9 cellular contexts compared by ENCODE assay signal in genomic region chr16:74936902-74937560, GRCh38. TPM values are rescaled to one million over a fixed set of nuclear protein-coding genes. Genes with fewer than 3 reads are reported as not detected.
A peak's percentile ranks its signal among the peaks of the same experiment; 100 is the strongest.
DNase-seq lines count a peak whose midpoint lies in the region; ATAC-seq, FAIRE-seq and TF ChIP-seq lines count a peak whose summit lies in the region.
"Had no signal": no experiment of that assay in that cellular context is flagged by ENCODE, and none has a peak within 500 bp of the region (broad histone marks: within the 10 kb centered on the region; RNA-seq: fewer than 3 reads in every experiment).

No MANE protein-coding gene starts in this region.

- no peaks in the 10 kb centered on the region for H3K9me2 ChIP-seq in Karpas-422 (replicated peaks; ENCODE audit: insufficient read depth, low read length)

- no peaks in the 10 kb centered on the region for H3K27me3 ChIP-seq in Karpas-422 (ENCODE audit: low read length)

- FAIRE-seq in GM12892 (lab: Jason Lieb, UNC), result peak; percentile 24

- peaks cover 20% of the 10 kb centered on the region for H3K36me3 ChIP-seq in Karpas-422 (ENCODE audit: insufficient read depth, low read length)

- no peak for TF ChIP-seq CTCF in fibroblast of mammary gland (conservative IDR thresholded peaks at IDR 0.05; ENCODE audit: control insufficient read depth, insufficient read depth, low read depth, low read length)

- no peak overlapping the region for H3K9ac ChIP-seq in Karpas-422 (ENCODE audit: low read length)

- H3K4me2 ChIP-seq in Karpas-422 (ENCODE audit: low read depth, low read length, poor library complexity, severe bottlenecking), result no peak overlapping the region

- DNase-seq in GM12892 (ENCODE audit: insufficient read length) (no peak), Kasumi-1 (lab: John Stamatoyannopoulos, UW) (peak; percentile 20 to 29), fibroblast of mammary gland (ENCODE audit: low read depth) (peak; percentile 99), DMS153 treated with DMSO at 0.1 percent for 48 hours (lab: John Stamatoyannopoulos, UW; ENCODE audit: unreplicated experiment) (no peak), NCI-H446 treated with DMSO at 0.1 percent for 48 hours (lab: John Stamatoyannopoulos, UW) (no peak), Karpas-422 (no peak), ecto neural progenitor cell (ENCODE audit: low spot score) (no peak)

- ATAC-seq in GM21717 (IDR thresholded peaks at IDR 0.05; ENCODE audit: unreplicated experiment), result peak; percentile 73
- ATAC-seq: Panc1 had no signal

- H3K4me1 ChIP-seq in Karpas-422 (ENCODE audit: low read length), result no peaks in the 10 kb centered on the region

- peaks cover 4% of the 10 kb centered on the region; the same call in 1 of the 2 replicates for H3K79me2 ChIP-seq in Karpas-422 (ENCODE audit: low read length)

- no peaks in the 10 kb centered on the region for H3K9me3 ChIP-seq in Karpas-422 (ENCODE audit: low read length)

- no peak overlapping the region for H3K4me3 ChIP-seq in fibroblast of mammary gland (ENCODE audit: control insufficient read depth, low read depth, low read length)
- H3K4me3 ChIP-seq in Karpas-422 (ENCODE audit: low read length), result no peak overlapping the region

- no peak overlapping the region for H2AFZ ChIP-seq in Karpas-422 (ENCODE audit: low read length)

- H3K27ac ChIP-seq in Karpas-422 (ENCODE audit: low read length), result no peak overlapping the region

- no peak for TF ChIP-seq POLR2A in GM12892 (IDR thresholded peaks at IDR 0.05; ENCODE audit: low read depth, low read length)

- H4K20me1 ChIP-seq in Karpas-422 (ENCODE audit: insufficient read depth, low read depth, low read length), result no peaks in the 10 kb centered on the region

RNA-seq across cellular contexts. Expression of gene WDR59, which starts 47.9 kb away (rescaled TPM):
- 54.7 TPM for polyA plus RNA-seq in GM12892 (2012; ENCODE audit: missing spikeins)
- 26.8 and 42.4 TPM in 2 replicates for total RNA-seq in Karpas-422 (2014; rRNA removed; shearing (Covaris generic); ENCODE audit: low replicate concordance)

Comparison
In these comparisons a context has a peak if more than half of its experiments do, and no peak if none do; other contexts are left out.
1. DNase-seq: peak in Kasumi-1 (2 of 2) and fibroblast of mammary gland (single experiment); none in GM12892 (single experiment), DMS153 treated with DMSO at 0.1 percent for 48 hours (single experiment), NCI-H446 treated with DMSO at 0.1 percent for 48 hours (single experiment), Karpas-422 (single experiment) and ecto neural progenitor cell (single experiment).